ENCODE assay signal across 8 cellular contexts in the genomic region with DNA sequence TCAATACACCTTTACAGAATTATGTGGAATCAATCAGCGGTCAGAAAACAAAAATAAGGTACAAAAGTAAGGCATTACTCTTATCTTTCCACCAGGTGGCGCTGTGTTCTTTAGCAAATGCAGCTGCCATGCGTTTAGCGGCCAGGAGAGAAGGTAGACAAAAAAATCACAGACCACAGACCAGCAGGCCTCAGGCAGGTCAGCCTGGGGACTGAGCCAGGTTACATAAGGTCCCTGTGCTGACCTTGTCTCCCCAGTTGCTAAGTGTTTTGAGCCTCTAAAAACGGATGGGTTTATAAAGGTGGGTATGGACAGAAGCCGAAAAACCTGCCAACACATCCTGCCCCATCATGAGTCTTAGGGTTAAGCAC. TPM values are rescaled to one million over a fixed set of nuclear protein-coding genes. Genes with fewer than 3 reads are reported as not detected.
DNase-seq lines count a peak whose midpoint lies in the region; ATAC-seq and TF ChIP-seq lines count a peak whose summit lies in the region.

No MANE protein-coding gene starts in this region.

- no peaks in the 10 kb centered on the region for H3K27me3 Mint-ChIP-seq in activated naive CD4-positive, alpha-beta T cell treated with anti-CD3 and anti-CD28 coated beads for 36 hours (ENCODE audit: low read depth)
- H3K27me3 Mint-ChIP-seq in osteocyte (ENCODE audit: unreplicated experiment) = peaks cover 14% of the 10 kb centered on the region

- ATAC-seq in HG02970 (IDR thresholded peaks at IDR 0.05; ENCODE audit: low FRiP score, unreplicated experiment) = no peak
- ATAC-seq in GM19035 (IDR thresholded peaks at IDR 0.05; ENCODE audit: unreplicated experiment) = no peak

- no peak for TF ChIP-seq POLR2A in NB4 (IDR thresholded peaks at IDR 0.05; ENCODE audit: extremely low read depth, insufficient read length)

- no peak overlapping the region for H3K4me3 Mint-ChIP-seq in activated naive CD4-positive, alpha-beta T cell treated with anti-CD3 and anti-CD28 coated beads for 36 hours
- H3K4me3 Mint-ChIP-seq in osteocyte (ENCODE audit: unreplicated experiment) = no peak overlapping the region

- DNase-seq in GM12864 (ENCODE audit: low read depth) (peak; percentile 69), NB4 (ENCODE audit: low read depth) (peak; percentile 86), SIG-M5 treated with dmso at 0.1 percent for 504 hours (lab: John Stamatoyannopoulos, UW; ENCODE audit: unreplicated experiment) (peak; percentile 88), glomerular endothelial cell (ENCODE audit: extremely low read depth, low read depth, low spot score) (peak; percentile 50), osteocyte (ENCODE audit: extremely low spot score, unreplicated experiment) (no peak)
- peak; percentile 79 for DNase-seq in activated naive CD4-positive, alpha-beta T cell treated with anti-CD3 and anti-CD28 coated beads for 36 hours

- intact Hi-C loops in activated naive CD4-positive, alpha-beta T cell treated with anti-CD3 and anti-CD28 coated beads for 36 hours (cut with micrococcal nuclease) = loop anchor here (1.0 to 5.0 kb wide), 3 partner anchors 74 to 299 kb away; no protein-coding TSS in a partner anchor

- peak; percentile 71 for TF ChIP-seq CTCF in GM12864 (IDR thresholded peaks at IDR 0.05; ENCODE audit: low read depth, low read length, missing control alignments)
- peak; percentile 52 for TF ChIP-seq CTCF in NB4 (IDR thresholded peaks at IDR 0.05; ENCODE audit: low read depth, low read length)
- peak; percentile 85 for TF ChIP-seq CTCF in osteocyte (IDR thresholded peaks at IDR 0.05)

- peaks cover 22% of the 10 kb centered on the region for H3K4me1 Mint-ChIP-seq in activated naive CD4-positive, alpha-beta T cell treated with anti-CD3 and anti-CD28 coated beads for 36 hours (ENCODE audit: low read depth)
- H3K4me1 Mint-ChIP-seq in osteocyte (ENCODE audit: unreplicated experiment) = peaks cover 15% of the 10 kb centered on the region

- H3K27ac Mint-ChIP-seq in activated naive CD4-positive, alpha-beta T cell treated with anti-CD3 and anti-CD28 coated beads for 36 hours = no peak overlapping the region
- no peak overlapping the region for H3K27ac Mint-ChIP-seq in osteocyte (ENCODE audit: unreplicated experiment)

- H3K9me3 Mint-ChIP-seq in activated naive CD4-positive, alpha-beta T cell treated with anti-CD3 and anti-CD28 coated beads for 36 hours = no peaks in the 10 kb centered on the region
- no peaks in the 10 kb centered on the region for H3K9me3 Mint-ChIP-seq in osteocyte (ENCODE audit: unreplicated experiment)

- H3K4me3 ChIP-seq in GM12864 (ENCODE audit: low read depth, low read length) = peak overlapping the region; percentile 91
- H3K4me3 ChIP-seq in NB4 (ENCODE audit: low read depth, low read length) = peak overlapping the region; percentile 95

- H3K36me3 Mint-ChIP-seq in activated naive CD4-positive, alpha-beta T cell treated with anti-CD3 and anti-CD28 coated beads for 36 hours (ENCODE audit: low read depth) = no peaks in the 10 kb centered on the region
- peaks cover 3% of the 10 kb centered on the region for H3K36me3 Mint-ChIP-seq in osteocyte (ENCODE audit: unreplicated experiment)

- CTCF ChIA-PET in activated naive CD4-positive, alpha-beta T cell treated with anti-CD3 and anti-CD28 coated beads for 36 hours (lab: Charles Lee) = interaction anchor here (1.0 to 28.9 kb wide), 10 partner anchors 9 to 185 kb away, joined by 3 to 797 read pairs (median 6); partner anchors contain the start of genes NPL and RNASEL

RNA-seq across cellular contexts. Expression of gene RGS16, which starts 2.8 kb away (rescaled TPM):
- total RNA-seq in activated naive CD4-positive, alpha-beta T cell treated with anti-CD3 and anti-CD28 coated beads for 36 hours = 10 to 100 TPM; 35.3 to 37.3 TPM
- total RNA-seq in glomerular endothelial cell (1.0 and 2.2 TPM in 2 replicates), osteocyte (0.48 and 1.1 TPM in 2 replicates)

RNA-seq across cellular contexts. Expression of gene RNASEL, which starts 12.3 kb away (rescaled TPM):
- total RNA-seq in activated naive CD4-positive, alpha-beta T cell treated with anti-CD3 and anti-CD28 coated beads for 36 hours = 1 to 10 TPM; 2.5 TPM
- total RNA-seq in glomerular endothelial cell = 2.4 and 3.2 TPM in 2 replicates
- total RNA-seq in osteocyte = 4.2 and 4.5 TPM in 2 replicates

Comparison
In these comparisons a context has a peak if more than half of its experiments do, and no peak if none do; other contexts are left out.
1. RNA of gene RGS16, which starts 2.8 kb away (total RNA-seq): 35.3 to 37.3 TPM in activated naive CD4-positive, alpha-beta T cell treated with anti-CD3 and anti-CD28 coated beads for 36 hours; 1.0 to 2.2 TPM in glomerular endothelial cell and 0.48 to 1.1 TPM in osteocyte; every median in the first group is over 10 times any median in the second.
2. Peak in every context shown above with its lines, with median percentiles within 50 percentile points of each other: CTCF ChIP-seq.